10 cellular contexts compared by ENCODE assay signal in the genomic region with DNA sequence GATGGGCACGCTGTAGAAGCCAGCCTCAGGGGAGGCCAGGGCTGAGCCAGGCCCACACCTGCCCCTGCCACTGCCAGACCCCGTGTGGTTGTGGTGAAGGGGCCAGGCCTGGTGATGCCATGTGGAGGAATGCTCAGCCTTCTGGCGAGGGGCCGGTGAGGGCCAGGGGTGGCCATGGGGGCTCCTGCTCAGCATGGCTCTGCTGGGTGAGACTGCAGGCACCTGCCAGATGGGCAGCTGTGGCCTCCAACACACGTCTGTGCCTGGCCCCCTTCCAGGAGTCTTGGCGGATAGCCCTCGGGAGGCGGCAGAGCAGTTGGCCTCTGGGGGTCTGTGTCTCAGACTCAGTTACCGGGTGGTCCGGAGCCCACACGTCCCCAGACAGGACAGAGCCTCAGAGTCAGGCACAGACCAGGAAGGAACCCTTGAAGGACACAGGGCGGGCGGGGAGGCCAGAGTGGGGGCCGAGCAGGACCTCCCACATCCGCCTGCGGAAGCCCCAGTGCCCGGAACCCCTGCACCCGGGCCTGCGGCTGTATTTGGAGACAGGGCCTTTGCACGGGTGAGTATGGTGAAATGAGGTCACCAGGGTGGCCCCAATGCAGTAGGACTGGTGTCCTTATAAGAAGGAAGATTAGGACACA. TPM values are rescaled to one million over a fixed set of nuclear protein-coding genes. Genes with fewer than 3 reads are reported as not detected.
DNase-seq lines count a peak whose midpoint lies in the region; ATAC-seq and TF ChIP-seq lines count a peak whose summit lies in the region.
"Had no signal": no experiment of that assay in that cellular context is flagged by ENCODE, and none has a peak within 500 bp of the region (broad histone marks: within the 10 kb centered on the region; RNA-seq: fewer than 3 reads in every experiment).

No MANE protein-coding gene starts in this region.

- H3K27ac ChIP-seq in heart left ventricle (peak overlapping the region in 1 of 12 donors; percentile 68), right atrium auricular region (no peak overlapping the region), smooth muscle cell (ENCODE audit: low read depth) (no peak overlapping the region)
- H3K27ac ChIP-seq in naive thymus-derived CD4-positive, alpha-beta T cell (ENCODE audit: low read depth, low read length): no peak overlapping the region
- H3K27ac ChIP-seq: C4-2B had no signal

- no peak for TF ChIP-seq POLR2A in heart left ventricle (IDR thresholded peaks at IDR 0.05)

- peaks cover 2% of the 10 kb centered on the region for H3K27me3 Mint-ChIP-seq in central memory CD8-positive, alpha-beta T cell
- peaks cover 0 to 5% (median 0%) of the 10 kb centered on the region in 5 donors for H3K27me3 Mint-ChIP-seq in naive thymus-derived CD4-positive, alpha-beta T cell

- no peak overlapping the region for H3K4me2 ChIP-seq in smooth muscle cell

- H3K9me3 ChIP-seq in heart left ventricle (no peaks in the 10 kb centered on the region), right atrium auricular region (no peaks in the 10 kb centered on the region), smooth muscle cell (replicated peaks; ENCODE audit: low read depth) (no peaks in the 10 kb centered on the region)
- H3K9me3 ChIP-seq in naive thymus-derived CD4-positive, alpha-beta T cell (ENCODE audit: control insufficient read depth in 2 of 3, low read length in 3 of 3): no peaks in the 10 kb centered on the region

- H3K4me3 ChIP-seq in heart left ventricle: peak overlapping the region in 2 of 12 donors; percentile 16 to 17
- no peak overlapping the region for H3K4me3 ChIP-seq in right atrium auricular region
- no peak overlapping the region for H3K4me3 ChIP-seq in naive thymus-derived CD4-positive, alpha-beta T cell (ENCODE audit: low read length)
- no peak overlapping the region for H3K4me3 ChIP-seq in smooth muscle cell

- H4K20me1 ChIP-seq in smooth muscle cell (ENCODE audit: low read depth): no peaks in the 10 kb centered on the region

- POLR2A ChIA-PET in naive thymus-derived CD4-positive, alpha-beta T cell (lab: Charles Lee): no interaction called here

- peaks cover 6% of the 10 kb centered on the region for H3K4me1 Mint-ChIP-seq in central memory CD8-positive, alpha-beta T cell
- H3K4me1 Mint-ChIP-seq in naive thymus-derived CD4-positive, alpha-beta T cell: peaks cover 5 to 14% (median 6%) of the 10 kb centered on the region in 7 donors

- no peak overlapping the region for H3K9ac ChIP-seq in smooth muscle cell (ENCODE audit: low read depth)

- ATAC-seq in heart left ventricle (peak in 3 of 4 donors; percentile 25 to 48 (median 42)), HG03460 (IDR thresholded peaks at IDR 0.05; ENCODE audit: unreplicated experiment) (no peak)
- no peak for ATAC-seq in central memory CD8-positive, alpha-beta T cell (replicated peaks; ENCODE audit: extremely low read depth, poor library complexity, severe bottlenecking)
- peak; percentile 18 for ATAC-seq in naive thymus-derived CD4-positive, alpha-beta T cell

- H3K4me1 ChIP-seq in heart left ventricle (peaks cover 0 to 27% (median 18%) of the 10 kb centered on the region in 12 donors), right atrium auricular region (peaks cover 0 to 25% of the 10 kb centered on the region in 2 donors), smooth muscle cell (ENCODE audit: low read depth) (no peaks in the 10 kb centered on the region)
- peaks cover 0 to 20% of the 10 kb centered on the region in 2 donors for H3K4me1 ChIP-seq in naive thymus-derived CD4-positive, alpha-beta T cell (ENCODE audit: control insufficient read depth in 2 of 2, insufficient read depth in 2 of 2, low read length in 2 of 2)

- H3F3A ChIP-seq in smooth muscle cell (ENCODE audit: low read depth): no peaks in the 10 kb centered on the region

- 26 to 49% (median 38%) methylated on average over 10 to 20 of the region's 20 CpGs for WGBS in heart left ventricle, 4 donors
- WGBS in smooth muscle cell (ENCODE audit: low lambda C conversion rate): 91% methylated on average over 13 of the region's 20 CpGs

- CTCF ChIA-PET in naive thymus-derived CD4-positive, alpha-beta T cell (lab: Charles Lee): interaction anchor here (0.9 to 2.9 kb wide), 2 partner anchors 10 to 542 kb away, joined by 3 to 26 read pairs; no protein-coding TSS in a partner anchor

- intact Hi-C loops in heart left ventricle (cut with DNase I): loop anchor here in 2 of 10 donors (5.0 to 10.0 kb wide), 2 partner anchors 97 to 104 kb away; no protein-coding TSS in a partner anchor
- intact Hi-C loops in naive thymus-derived CD4-positive, alpha-beta T cell (cut with micrococcal nuclease): no loop called here

- no peak overlapping the region for H2AFZ ChIP-seq in smooth muscle cell (ENCODE audit: low read depth)

- no peak for DNase-seq in heart left ventricle
- no peak for DNase-seq in right atrium auricular region (ENCODE audit: low spot score)
- DNase-seq in central memory CD8-positive, alpha-beta T cell (ENCODE audit: low spot score in 2 of 2): no peak
- no peak for DNase-seq in naive thymus-derived CD4-positive, alpha-beta T cell
- DNase-seq in NCI-H1417 treated with DMSO at 0.1 percent for 48 hours (lab: John Stamatoyannopoulos, UW): no peak
- no peak for DNase-seq in D341Med (ENCODE audit: low spot score)
- no peak for DNase-seq in smooth muscle cell (lab: John Stamatoyannopoulos, UW; ENCODE audit: unreplicated experiment)
- DNase-seq: activated naive CD4-positive, alpha-beta T cell had no signal

- H3K9me3 Mint-ChIP-seq in central memory CD8-positive, alpha-beta T cell: no peaks in the 10 kb centered on the region
- no peaks in the 10 kb centered on the region for H3K9me3 Mint-ChIP-seq in naive thymus-derived CD4-positive, alpha-beta T cell

- H3K36me3 Mint-ChIP-seq in central memory CD8-positive, alpha-beta T cell (ENCODE audit: insufficient read depth): peaks cover 16% of the 10 kb centered on the region
- H3K36me3 Mint-ChIP-seq in naive thymus-derived CD4-positive, alpha-beta T cell: peaks cover 0 to 10% (median 4%) of the 10 kb centered on the region in 5 donors

- H3K27me3 ChIP-seq in heart left ventricle (peaks cover 0 to 20% (median 7%) of the 10 kb centered on the region in 9 donors), right atrium auricular region (no peaks in the 10 kb centered on the region), smooth muscle cell (ENCODE audit: low read depth) (no peaks in the 10 kb centered on the region)
- no peaks in the 10 kb centered on the region for H3K27me3 ChIP-seq in naive thymus-derived CD4-positive, alpha-beta T cell (ENCODE audit: control insufficient read depth in 2 of 2, insufficient read depth in 2 of 2, low read length in 2 of 2)

- peak overlapping the region; percentile 11 for H3K4me3 Mint-ChIP-seq in central memory CD8-positive, alpha-beta T cell
- no peak overlapping the region for H3K4me3 Mint-ChIP-seq in naive thymus-derived CD4-positive, alpha-beta T cell

- peaks cover 0 to 19% (median 12%) of the 10 kb centered on the region in 9 donors for H3K36me3 ChIP-seq in heart left ventricle
- H3K36me3 ChIP-seq in right atrium auricular region: peaks cover 8% of the 10 kb centered on the region
- peaks cover 0 to 12% (median 0%) of the 10 kb centered on the region in 3 experiments for H3K36me3 ChIP-seq in naive thymus-derived CD4-positive, alpha-beta T cell (ENCODE audit: control insufficient read depth in 2 of 3, insufficient read depth in 3 of 3, low read length in 3 of 3)
- no peaks in the 10 kb centered on the region for H3K36me3 ChIP-seq in smooth muscle cell (ENCODE audit: low read depth)

- H3K27ac Mint-ChIP-seq in central memory CD8-positive, alpha-beta T cell (ENCODE audit: low read depth): peak overlapping the region; percentile 10
- peak overlapping the region in 6 of 9 donors; percentile 18 to 75 (median 36) for H3K27ac Mint-ChIP-seq in naive thymus-derived CD4-positive, alpha-beta T cell

- no peaks in the 10 kb centered on the region for H3K79me2 ChIP-seq in smooth muscle cell (ENCODE audit: low read depth)

- TF ChIP-seq CTCF in heart left ventricle (IDR thresholded peaks at IDR 0.05) (no peak), right atrium auricular region (IDR thresholded peaks at IDR 0.05) (no peak), smooth muscle cell (IDR thresholded peaks at IDR 0.05; ENCODE audit: borderline replicate concordance, insufficient read depth, poor library complexity, severe bottlenecking) (no peak)

RNA-seq across cellular contexts. Expression of gene CHMP6, which starts 22.5 kb away (rescaled TPM):
- total RNA-seq in heart left ventricle: 10 to 100 TPM; 17.9 to 25.9 (median 19.4) TPM
- polyA plus RNA-seq in heart left ventricle: 10 to 100 TPM; 24.4 to 35.5 TPM
- 10 to 100 TPM; 12.9 to 17.5 TPM for total RNA-seq in right atrium auricular region
- total RNA-seq in naive thymus-derived CD4-positive, alpha-beta T cell: 10 to 100 TPM; 26.4 to 49.9 (median 41.7) TPM
- 10 to 100 TPM; 49.8 to 55.4 TPM for polyA plus RNA-seq in naive thymus-derived CD4-positive, alpha-beta T cell
- total RNA-seq in smooth muscle cell: 5.8 and 11.9 TPM in 2 replicates
- polyA plus RNA-seq in smooth muscle cell: 21.5 and 30.9 TPM in 2 replicates

Comparison
In these comparisons a context has a peak if more than half of its experiments do, and no peak if none do; other contexts are left out.
1. ATAC-seq: peak in heart left ventricle (3 of 4) and naive thymus-derived CD4-positive, alpha-beta T cell (single experiment); none in central memory CD8-positive, alpha-beta T cell (single experiment) and HG03460 (single experiment).